ENCODE assay signal across 11 cellular contexts in genomic region chr16:31529398-31530312, GRCh38. TPM values are rescaled to one million over a fixed set of nuclear protein-coding genes. Genes with fewer than 3 reads are reported as not detected.
DNase-seq lines count a peak whose midpoint lies in the region; ATAC-seq lines count a peak whose summit lies in the region.
"Had no signal": no experiment of that assay in that cellular context is flagged by ENCODE, and none has a peak within 500 bp of the region (broad histone marks: within the 10 kb centered on the region; RNA-seq: fewer than 3 reads in every experiment).

No MANE protein-coding gene starts in this region.

- H3K27me3 Mint-ChIP-seq in activated T-helper 17 cell treated with anti-CD3 and anti-CD28 coated beads, Interleukin-2, amount 50 U/mL, for 72 hours = peaks cover 22% of the 10 kb centered on the region
- peaks cover 22 to 25% of the 10 kb centered on the region in 2 donors for H3K27me3 Mint-ChIP-seq in stimulated activated naive B cell treated with anti-CD40 and anti-IgM and Interleukin-4, amounts not matched to agents 10 μg/mL and 1 μg/mL and 100 μg/mL, for 72 hours

- no peaks in the 10 kb centered on the region for H3K36me3 Mint-ChIP-seq in activated T-helper 17 cell treated with anti-CD3 and anti-CD28 coated beads, Interleukin-2, amount 50 U/mL, for 72 hours (ENCODE audit: low read depth)
- no peaks in the 10 kb centered on the region for H3K36me3 Mint-ChIP-seq in stimulated activated naive B cell treated with anti-CD40 and anti-IgM and Interleukin-4, amounts not matched to agents 10 μg/mL and 1 μg/mL and 100 μg/mL, for 72 hours

- peak; percentile 47 for DNase-seq in DMS 273 (lab: John Stamatoyannopoulos, UW; ENCODE audit: unreplicated experiment)
- no peak for DNase-seq in DMS 273 treated with DMSO at 0.1 percent for 48 hours (lab: John Stamatoyannopoulos, UW)
- DNase-seq in iPS-NIHi11 (ENCODE audit: low spot score) = peak; percentile 53
- no peak for DNase-seq in stimulated activated naive B cell treated with anti-CD40 and anti-IgM and Interleukin-4, amounts not matched to agents 10 μg/mL and 1 μg/mL and 100 μg/mL, for 72 hours
- DNase-seq in 8988T = no peak
- no peak for DNase-seq in HT-29 (ENCODE audit: low spot score)
- DNase-seq: activated CD8-positive, alpha-beta memory T cell treated with anti-CD3 and anti-CD28 coated beads, Interleukin-2, amount 50 U/mL, for 48 hours; NCI-H524 treated with DMSO at 0.1 percent for 48 hours had no signal

- H3K4me1 Mint-ChIP-seq in activated T-helper 17 cell treated with anti-CD3 and anti-CD28 coated beads, Interleukin-2, amount 50 U/mL, for 72 hours = no peaks in the 10 kb centered on the region
- peaks cover 9 to 19% of the 10 kb centered on the region in 2 donors for H3K4me1 Mint-ChIP-seq in stimulated activated naive B cell treated with anti-CD40 and anti-IgM and Interleukin-4, amounts not matched to agents 10 μg/mL and 1 μg/mL and 100 μg/mL, for 72 hours

- peak overlapping the region; percentile 26 for H3K4me3 Mint-ChIP-seq in activated T-helper 17 cell treated with anti-CD3 and anti-CD28 coated beads, Interleukin-2, amount 50 U/mL, for 72 hours
- H3K4me3 Mint-ChIP-seq in stimulated activated naive B cell treated with anti-CD40 and anti-IgM and Interleukin-4, amounts not matched to agents 10 μg/mL and 1 μg/mL and 100 μg/mL, for 72 hours = peak overlapping the region; percentile 45 to 56

- no peak for ATAC-seq in activated T-helper 17 cell treated with anti-CD3 and anti-CD28 coated beads, Interleukin-2, amount 50 U/mL, for 72 hours (replicated peaks)
- ATAC-seq in stimulated activated naive B cell treated with anti-CD40 and anti-IgM and Interleukin-4, amounts not matched to agents 10 μg/mL and 1 μg/mL and 100 μg/mL, for 72 hours (replicated peaks) = no peak
- no peak for ATAC-seq in HG02884 (IDR thresholded peaks at IDR 0.05; ENCODE audit: unreplicated experiment)

- no peaks in the 10 kb centered on the region for H3K9me3 Mint-ChIP-seq in activated T-helper 17 cell treated with anti-CD3 and anti-CD28 coated beads, Interleukin-2, amount 50 U/mL, for 72 hours
- no peaks in the 10 kb centered on the region for H3K9me3 Mint-ChIP-seq in stimulated activated naive B cell treated with anti-CD40 and anti-IgM and Interleukin-4, amounts not matched to agents 10 μg/mL and 1 μg/mL and 100 μg/mL, for 72 hours

- no peak overlapping the region for H3K27ac Mint-ChIP-seq in activated T-helper 17 cell treated with anti-CD3 and anti-CD28 coated beads, Interleukin-2, amount 50 U/mL, for 72 hours
- no peak overlapping the region for H3K27ac Mint-ChIP-seq in stimulated activated naive B cell treated with anti-CD40 and anti-IgM and Interleukin-4, amounts not matched to agents 10 μg/mL and 1 μg/mL and 100 μg/mL, for 72 hours

RNA-seq across cellular contexts. Expression of gene AHSP, which starts 2.0 kb away (rescaled TPM):
- total RNA-seq in activated T-helper 17 cell treated with anti-CD3 and anti-CD28 coated beads, Interleukin-2, amount 50 U/mL, for 72 hours = not detected
- not detected in 2 replicates for total RNA-seq in HT-29 (2014; rRNA removed; shearing (Covaris generic))
- total RNA-seq: glomerular endothelial cell had no signal

RNA-seq across cellular contexts. Expression of gene RUSF1, which starts 21.5 kb away (rescaled TPM):
- 10 to 100 TPM; 32.3 to 52.4 TPM for total RNA-seq in activated T-helper 17 cell treated with anti-CD3 and anti-CD28 coated beads, Interleukin-2, amount 50 U/mL, for 72 hours
- 43.7 and 53.3 TPM in 2 replicates for total RNA-seq in HT-29 (2014; rRNA removed; shearing (Covaris generic))

RNA-seq across cellular contexts. Expression of gene SLC5A2, which starts 46.7 kb away (rescaled TPM):
- 1 to 10 TPM in 1 of 2 donors, under 1 TPM in 1; 0.50 to 1.2 TPM for total RNA-seq in activated T-helper 17 cell treated with anti-CD3 and anti-CD28 coated beads, Interleukin-2, amount 50 U/mL, for 72 hours
- total RNA-seq in HT-29 (2014; rRNA removed; shearing (Covaris generic)) = 0.29 and 0.86 TPM in 2 replicates
- total RNA-seq: glomerular endothelial cell had no signal

RNA-seq across cellular contexts. Expression of gene TGFB1I1, which starts 57.7 kb away (rescaled TPM):
- 1 to 10 TPM; 2.7 to 5.6 TPM for total RNA-seq in activated T-helper 17 cell treated with anti-CD3 and anti-CD28 coated beads, Interleukin-2, amount 50 U/mL, for 72 hours
- total RNA-seq in HT-29 (2014; rRNA removed; shearing (Covaris generic)) = 0.43 and 1.1 TPM in 2 replicates

Comparison
In these comparisons a context has a peak if more than half of its experiments do, and no peak if none do; other contexts are left out.
1. DNase-seq: peak in DMS 273 (single experiment) and iPS-NIHi11 (single experiment); none in DMS 273 treated with DMSO at 0.1 percent for 48 hours (single experiment), stimulated activated naive B cell treated with anti-CD40 and anti-IgM and Interleukin-4, amounts not matched to agents 10 μg/mL and 1 μg/mL and 100 μg/mL, for 72 hours (single experiment), 8988T (single experiment) and HT-29 (single experiment).